ENCODE assay signal across 19 cellular contexts in genomic region chr2:191010887-191011885, GRCh38. TPM values are rescaled to one million over a fixed set of nuclear protein-coding genes. Genes with fewer than 3 reads are reported as not detected.
DNase-seq lines count a peak whose midpoint lies in the region; ATAC-seq and TF ChIP-seq lines count a peak whose summit lies in the region.
"Had no signal": no experiment of that assay in that cellular context is flagged by ENCODE, and none has a peak within 500 bp of the region (broad histone marks: within the 10 kb centered on the region; RNA-seq: fewer than 3 reads in every experiment).

No MANE protein-coding gene starts in this region.

- 95% methylated on average over 10 of the region's 14 CpGs for WGBS in mesenchymal stem cell
- WGBS in adrenal gland, 4 donors: 80 to 86% (median 84%) methylated on average over 14 of the region's 14 CpGs

- H2AK5ac ChIP-seq in mesenchymal stem cell (ENCODE audit: low read length, severe bottlenecking): no peak overlapping the region

- H3K4me3 Mint-ChIP-seq in CD14-positive monocyte: peak overlapping the region; percentile 18 to 39
- H3K4me3 Mint-ChIP-seq: GM23338, T-cell had no signal

- H3K18ac ChIP-seq in mesenchymal stem cell (ENCODE audit: low read depth in 1 of 2, low read length in 2 of 2): no peak overlapping the region

- peaks cover 18 to 65% of the 10 kb centered on the region in 2 experiments for H3K36me3 ChIP-seq in mesenchymal stem cell (ENCODE audit: control insufficient read depth in 1 of 2, insufficient read depth in 2 of 2, low read depth in 1 of 2, low read length in 2 of 2)
- peaks cover 0 to 41% of the 10 kb centered on the region in 2 donors for H3K36me3 ChIP-seq in adrenal gland (replicated peaks in 1 of 2)

- H3K4me3 ChIP-seq in NB4 (ENCODE audit: low read depth, low read length) (peak overlapping the region; percentile 6), mesenchymal stem cell (ENCODE audit: insufficient read depth in 1 of 2, low read depth in 1 of 2, low read length in 2 of 2) (peak overlapping the region; percentile 40 to 100), adrenal gland (no peak overlapping the region)
- H3K4me3 ChIP-seq: coronary artery, GM23338 had no signal

- H3K4me1 ChIP-seq in mesenchymal stem cell (ENCODE audit: control insufficient read depth, insufficient read depth, low read depth, low read length) (peaks cover 14% of the 10 kb centered on the region), adrenal gland (replicated peaks in 1 of 2) (peaks cover 11 to 29% of the 10 kb centered on the region in 2 donors)

- TF ChIP-seq POLR2A in NB4 (IDR thresholded peaks at IDR 0.05; ENCODE audit: extremely low read depth, insufficient read length) (no peak), adrenal gland (IDR thresholded peaks at IDR 0.05) (no peak)

- peaks cover 39 to 50% of the 10 kb centered on the region in 2 donors for H3K36me3 Mint-ChIP-seq in CD14-positive monocyte

- H2BK120ac ChIP-seq in mesenchymal stem cell (ENCODE audit: low read depth, low read length): no peak overlapping the region

- TF ChIP-seq CTCF in CD14-positive monocyte (IDR thresholded peaks at IDR 0.05) (no peak), NB4 (IDR thresholded peaks at IDR 0.05; ENCODE audit: low read depth, low read length) (no peak), adrenal gland (IDR thresholded peaks at IDR 0.05) (no peak)

- no peak overlapping the region for H2BK15ac ChIP-seq in mesenchymal stem cell (ENCODE audit: low read depth, poor library complexity, severe bottlenecking)

- H3K4me1 Mint-ChIP-seq in CD14-positive monocyte: peaks cover 13% of the 10 kb centered on the region
- H3K4me1 Mint-ChIP-seq: GM23338 had no signal

- no peak for ATAC-seq in HG02970 (IDR thresholded peaks at IDR 0.05; ENCODE audit: low FRiP score, unreplicated experiment)
- ATAC-seq: GM23338, heart left ventricle, T-cell had no signal

- no peak overlapping the region for H3K27ac ChIP-seq in mesenchymal stem cell (ENCODE audit: low read length, poor library complexity, severe bottlenecking)
- no peak overlapping the region for H3K27ac ChIP-seq in adrenal gland
- H3K27ac ChIP-seq: coronary artery, esophagus muscularis mucosa had no signal

- intact Hi-C loops in CD14-positive monocyte (cut with micrococcal nuclease): loop anchor here in 1 of 2 donors (5.0 kb wide), 1 partner anchor 44 kb away; no protein-coding TSS in a partner anchor
- intact Hi-C loops in adrenal gland (cut with DNase I): no loop called here

- no peaks in the 10 kb centered on the region for H3K27me3 ChIP-seq in mesenchymal stem cell (ENCODE audit: control insufficient read depth in 1 of 2, insufficient read depth in 1 of 2, low read length in 2 of 2)
- no peaks in the 10 kb centered on the region for H3K27me3 ChIP-seq in adrenal gland
- H3K27me3 ChIP-seq: esophagus muscularis mucosa, heart left ventricle had no signal

- H3K9me3 ChIP-seq in mesenchymal stem cell (ENCODE audit: control insufficient read depth, low read length) (no peaks in the 10 kb centered on the region), adrenal gland (replicated peaks in 1 of 3) (no peaks in the 10 kb centered on the region)
- H3K9me3 ChIP-seq: esophagus muscularis mucosa, heart left ventricle had no signal

- H4K8ac ChIP-seq in mesenchymal stem cell (ENCODE audit: low read length): no peak overlapping the region

- H3K9me3 Mint-ChIP-seq in CD14-positive monocyte: peaks cover 0 to 3% (median 0%) of the 10 kb centered on the region in 7 donors
- H3K9me3 Mint-ChIP-seq: CD4-positive, alpha-beta T cell; GM23338 had no signal

- no peak overlapping the region for H3K4ac ChIP-seq in mesenchymal stem cell (ENCODE audit: low read depth in 1 of 2, low read length in 2 of 2)

- H3K9ac ChIP-seq in mesenchymal stem cell (ENCODE audit: low read length): peak overlapping the region; percentile 99

- no peak overlapping the region for H2BK12ac ChIP-seq in mesenchymal stem cell (ENCODE audit: low read length in 2 of 2)

- peaks cover 5% of the 10 kb centered on the region for H3K79me1 ChIP-seq in mesenchymal stem cell (replicated peaks; ENCODE audit: low read length, poor library complexity, severe bottlenecking)

- peak overlapping the region; percentile 87 for H3K4me2 ChIP-seq in mesenchymal stem cell (ENCODE audit: low read length, poor library complexity, severe bottlenecking)
- H3K4me2 ChIP-seq: GM23338 had no signal

- peak overlapping the region in 1 of 2 experiments; percentile 18 for H3K14ac ChIP-seq in mesenchymal stem cell (ENCODE audit: low read length in 2 of 2)

- no peak overlapping the region for H2AFZ ChIP-seq in mesenchymal stem cell (ENCODE audit: low read depth, low read length)
- H2AFZ ChIP-seq: GM23338 had no signal

- peaks cover 0 to 2% (median 0%) of the 10 kb centered on the region in 3 donors for H3K27me3 Mint-ChIP-seq in CD14-positive monocyte (ENCODE audit: low read depth in 3 of 3)
- H3K27me3 Mint-ChIP-seq: activated T-cell treated with anti-CD3 and anti-CD28 coated beads, Interleukin-2, amount 50 U/mL, for 24 hours; CD4-positive, alpha-beta T cell; T-cell had no signal

- no peak overlapping the region for H2BK5ac ChIP-seq in mesenchymal stem cell (ENCODE audit: low read depth, low read length, poor library complexity, severe bottlenecking)

- H4K91ac ChIP-seq in mesenchymal stem cell (ENCODE audit: low read length): no peak overlapping the region

- H3K23ac ChIP-seq in mesenchymal stem cell (ENCODE audit: low read length in 2 of 2): peak overlapping the region in 1 of 2 experiments; percentile 41

- peak overlapping the region in 4 of 7 donors; percentile 15 to 65 (median 48) for H3K27ac Mint-ChIP-seq in CD14-positive monocyte
- H3K27ac Mint-ChIP-seq: GM23338 had no signal

- no peak for DNase-seq in CD14-positive monocyte (ENCODE audit: low spot score)
- peak; percentile 35 for DNase-seq in EL
- DNase-seq in NB4 (ENCODE audit: low read depth): no peak
- DNase-seq in mesenchymal stem cell: no peak
- DNase-seq in adrenal gland: no peak
- DNase-seq in stimulated activated CD4-positive, alpha-beta T cell treated with anti-CD3 and anti-CD28 coated beads, Interleukin-12 subunit alpha, Interleukin-12 subunit beta, amount 100 ng/mL, for 4 hours: no peak
- DNase-seq: activated T-cell treated with anti-CD3 and anti-CD28 coated beads, Interleukin-2, amount 50 U/mL, for 24 hours; anterior cingulate cortex; CD4-positive, alpha-beta T cell; heart left ventricle; MM.1S; NCI-H2081; NCI-H82; posterior cingulate gyrus; T-cell had no signal

RNA-seq across cellular contexts. Expression of gene STAT1, which starts 2.8 kb away (rescaled TPM):
- 100 to 1,000 TPM; 110 to 126 TPM for polyA plus RNA-seq in CD14-positive monocyte
- polyA plus RNA-seq in mesenchymal stem cell (2013, experiment 1 of 2): 77.9 TPM
- polyA plus RNA-seq in mesenchymal stem cell (2013, experiment 2 of 2): 78.1 TPM
- 100 to 1,000 TPM in 2 of 8 donors, 10 to 100 TPM in 6; 55.3 to 165 (median 82.0) TPM for total RNA-seq in adrenal gland
- 10 to 100 TPM; 11.9 to 99.5 (median 17.1) TPM for polyA plus RNA-seq in adrenal gland

Comparison
In these comparisons a context has a peak if more than half of its experiments do, and no peak if none do; other contexts are left out.
1. H3K4me3 ChIP-seq: peak in NB4 (single experiment) and mesenchymal stem cell (2 of 2); none in adrenal gland (0 of 4).